31 cellular contexts compared by ENCODE assay signal in genomic region chr17:11893862-11894261, GRCh38.
DNase-seq lines count a peak whose midpoint lies in the region; ATAC-seq, FAIRE-seq and TF ChIP-seq lines count a peak whose summit lies in the region.
"Had no signal": no experiment of that assay in that cellular context is flagged by ENCODE, and none has a peak within 500 bp of the region (broad histone marks: within the 10 kb centered on the region; RNA-seq: fewer than 3 reads in every experiment).

No MANE protein-coding gene starts in this region.

- H4K20me1 ChIP-seq in K562 (replicated peaks; ENCODE audit: control insufficient read depth, insufficient read depth, low read length): no peaks in the 10 kb centered on the region
- H4K20me1 ChIP-seq in neural cell (ENCODE audit: insufficient read depth): no peaks in the 10 kb centered on the region
- H4K20me1 ChIP-seq: BLaER1; BLaER1 treated with 17β-estradiol and CSF1 and Interleukin-3, amounts not matched to agents 10 nM and 100 nM had no signal

- H3K9me3 ChIP-seq in A549 (no peaks in the 10 kb centered on the region), K562 (replicated peaks; ENCODE audit: control insufficient read depth, insufficient read depth, low read depth, low read length) (no peaks in the 10 kb centered on the region), neural cell (ENCODE audit: low read length) (no peaks in the 10 kb centered on the region)
- H3K9me3 ChIP-seq: BE2C; BLaER1; BLaER1 treated with 17β-estradiol and CSF1 and Interleukin-3, amounts not matched to agents 10 nM and 100 nM; Caco-2 had no signal

- 0 out of 5 replicates have a peak, but pooled peaks cover 0 to 3% of the 10 kb centered on the region in 2 experiments for H3K27me3 ChIP-seq in K562 (ENCODE audit: control insufficient read depth in 2 of 2, insufficient read depth in 2 of 2, low read length in 2 of 2)
- H3K27me3 ChIP-seq in neural cell (ENCODE audit: insufficient read depth, low read depth, low read length): no peaks in the 10 kb centered on the region
- H3K27me3 ChIP-seq: BE2C; BLaER1; BLaER1 treated with 17β-estradiol and CSF1 and Interleukin-3, amounts not matched to agents 10 nM and 100 nM had no signal

- TF ChIP-seq RAD21 in A549 (conservative IDR thresholded peaks at IDR 0.05 in 1 of 2, IDR thresholded peaks at IDR 0.05 in 1 of 2): no peak
- no peak for TF ChIP-seq RAD21 in K562 (CRISPR knock-in tag; conservative IDR thresholded peaks at IDR 0.05 in 1 of 2, IDR thresholded peaks at IDR 0.05 in 1 of 2)
- TF ChIP-seq RAD21 in neural cell (conservative IDR thresholded peaks at IDR 0.05): no peak

- intact Hi-C loops in K562 (cut with micrococcal nuclease): loop anchor here (10.0 kb wide), 1 partner anchor 91 kb away; no protein-coding TSS in a partner anchor

- CTCF ChIA-PET in A549 (lab: Yijun Ruan, JAX) (interaction anchor here (1.1 kb wide), 1 partner anchor 42 kb away, joined by 5 read pairs; no protein-coding TSS in a partner anchor), K562 (lab: Yijun Ruan, JAX; ENCODE audit: low intra/inter-chr PET ratio) (no interaction called here)

- TF ChIP-seq CTCF in A549 (IDR thresholded peaks at IDR 0.05): no peak
- no peak for TF ChIP-seq CTCF in K562 (IDR thresholded peaks at IDR 0.05 in 2 of 3, conservative IDR thresholded peaks at IDR 0.05 in 1 of 3; ENCODE audit: insufficient read depth in 2 of 3, low read depth in 1 of 3, low read length in 3 of 3)
- no peak for TF ChIP-seq CTCF in neural cell (IDR thresholded peaks at IDR 0.05; ENCODE audit: poor library complexity, severe bottlenecking)
- no peak for TF ChIP-seq CTCF in D721Med (IDR thresholded peaks at IDR 0.05; ENCODE audit: insufficient read depth, missing control alignments)

- H3K9me2 ChIP-seq in neural cell (ENCODE audit: insufficient read depth, low read length): no peaks in the 10 kb centered on the region

- no peak overlapping the region for H3K27ac ChIP-seq in A549
- no peak overlapping the region for H3K27ac ChIP-seq in K562 (ENCODE audit: extremely low read depth, low read depth, low read length)
- no peak overlapping the region for H3K27ac ChIP-seq in neural cell (ENCODE audit: low read length)
- H3K27ac ChIP-seq: 22Rv1; BLaER1; BLaER1 treated with 17β-estradiol and CSF1 and Interleukin-3, amounts not matched to agents 10 nM and 100 nM; C4-2B had no signal

- H3K4me3 ChIP-seq in A549 (no peak overlapping the region), K562 (no peak overlapping the region), neural cell (ENCODE audit: low read length) (no peak overlapping the region)
- H3K4me3 ChIP-seq: BLaER1; BLaER1 treated with 17β-estradiol and CSF1 and Interleukin-3, amounts not matched to agents 10 nM and 100 nM had no signal

- TF ChIP-seq POLR2A in A549 (IDR thresholded peaks at IDR 0.05; ENCODE audit: low read length) (no peak), K562 (conservative IDR thresholded peaks at IDR 0.05) (no peak)

- peak; percentile 7 for FAIRE-seq in A549 (lab: Jason Lieb, UNC)
- FAIRE-seq in K562 (lab: Jason Lieb, UNC): no peak
- no peak for FAIRE-seq in D721Med (lab: Jason Lieb, UNC)
- FAIRE-seq: A204.1 had no signal

- no peak overlapping the region for H2AFZ ChIP-seq in K562 (ENCODE audit: low read depth, low read length)
- no peak overlapping the region for H2AFZ ChIP-seq in neural cell (ENCODE audit: low read depth, low read length)

- no peaks in the 10 kb centered on the region for H3K36me3 ChIP-seq in K562 (ENCODE audit: control insufficient read depth, insufficient read depth, low read length)
- H3K36me3 ChIP-seq in neural cell (ENCODE audit: insufficient read depth, low read length): no peaks in the 10 kb centered on the region
- H3K36me3 ChIP-seq: BE2C; BLaER1; BLaER1 treated with 17β-estradiol and CSF1 and Interleukin-3, amounts not matched to agents 10 nM and 100 nM had no signal

- H3K79me2 ChIP-seq in K562 (ENCODE audit: control insufficient read depth, insufficient read depth, low read length): no peaks in the 10 kb centered on the region
- H3K79me2 ChIP-seq in neural cell (replicated peaks; ENCODE audit: insufficient read depth, low read length): no peaks in the 10 kb centered on the region

- in situ Hi-C loops in K562 (cut with MboI): no loop called here

- POLR2A ChIA-PET in A549 (lab: Yijun Ruan, JAX): no interaction called here
- POLR2A ChIA-PET in K562 (lab: Yijun Ruan, JAX): no interaction called here

- no TSS peak for BruUV-seq in K562 (replicated peaks; lab: Mats Ljungman, UMichigan)

- H3K4me2 ChIP-seq in A549: no peak overlapping the region
- H3K4me2 ChIP-seq in K562 (ENCODE audit: insufficient read depth, low read length): no peak overlapping the region
- no peak overlapping the region for H3K4me2 ChIP-seq in neural cell (ENCODE audit: low read length)
- H3K4me2 ChIP-seq: BLaER1; BLaER1 treated with 17β-estradiol and CSF1 and Interleukin-3, amounts not matched to agents 10 nM and 100 nM had no signal

- DNase-seq in A549 (ENCODE audit: low read depth in 1 of 2, low spot score in 1 of 2): no peak
- no peak for DNase-seq in K562 (ENCODE audit: extremely low read depth in 1 of 4, low spot score in 3 of 4)
- no peak for DNase-seq in D721Med (ENCODE audit: insufficient read length, low spot score)
- no peak for DNase-seq in SW480 (ENCODE audit: low spot score)
- no peak for DNase-seq in GM19238 (ENCODE audit: insufficient read length, low spot score)
- DNase-seq: 8988T; ACHN; AML-193; BE2C; C1 segment of cervical spinal cord; Caco-2; Calu3; CD4-positive, alpha-beta memory T cell; CD4-positive, alpha-beta T cell; CD4-positive, CD25-positive, alpha-beta regulatory T cell; CD8-positive, alpha-beta memory T cell; CD8-positive, alpha-beta T cell; COR-L47; DMS 273 treated with DMSO at 0.1 percent for 48 hours; DMS153; DMS53; DMS79; DMS79 treated with DMSO at 0.1 percent for 48 hours; DND-41; EL had no signal

- H3K9ac ChIP-seq in K562 (ENCODE audit: insufficient read depth in 1 of 2, low read depth in 2 of 2, low read length in 2 of 2): no peak overlapping the region
- H3K9ac ChIP-seq in neural cell (ENCODE audit: low read length): no peak overlapping the region
- H3K9ac ChIP-seq: BLaER1; BLaER1 treated with 17β-estradiol and CSF1 and Interleukin-3, amounts not matched to agents 10 nM and 100 nM had no signal

- 56% methylated on average over 4 of the region's 4 CpGs for WGBS in A549 (ENCODE audit: missing lambda C conversion rate)
- WGBS in K562 (ENCODE audit: insufficient coverage, low coverage, missing lambda C conversion rate): 26% methylated on average over 4 of the region's 4 CpGs

- H3K9me1 ChIP-seq in K562 (ENCODE audit: control insufficient read depth, insufficient read depth, low read length): no peaks in the 10 kb centered on the region

- no peaks in the 10 kb centered on the region for H3K4me1 ChIP-seq in A549
- no peaks in the 10 kb centered on the region for H3K4me1 ChIP-seq in K562 (replicated peaks in 1 of 2; ENCODE audit: control insufficient read depth in 2 of 2, insufficient read depth in 2 of 2, low read length in 2 of 2)
- H3K4me1 ChIP-seq: BE2C; BLaER1; BLaER1 treated with 17β-estradiol and CSF1 and Interleukin-3, amounts not matched to agents 10 nM and 100 nM; Caco-2 had no signal

- TF ChIP-seq EP300 in A549 (IDR thresholded peaks at IDR 0.05): no peak
- no peak for TF ChIP-seq EP300 in K562 (IDR thresholded peaks at IDR 0.05; ENCODE audit: low read length)
- TF ChIP-seq EP300 in neural cell (conservative IDR thresholded peaks at IDR 0.05; ENCODE audit: poor library complexity, severe bottlenecking): peak; percentile 93

- ATAC-seq in A549 (no peak), K562 (no peak)
- ATAC-seq: CD8-positive, alpha-beta T cell had no signal

- H3F3A ChIP-seq in neural cell (ENCODE audit: insufficient read depth, low read length, poor library complexity, severe bottlenecking): no peaks in the 10 kb centered on the region

TF ChIP-seq in A549, 52 proteins besides CTCF, POLR2A, EP300 and RAD21:
- no peak for TF ChIP-seq MYC (IDR thresholded peaks at IDR 0.05; ENCODE audit: borderline replicate concordance, low read length)
TF ChIP-seq in A549: peak in this region for 0.

TF ChIP-seq in K562, 482 proteins besides CTCF, POLR2A, EP300 and RAD21 (continues in another document):
- TF ChIP-seq SREBF2 (CRISPR knock-in tag; IDR thresholded peaks at IDR 0.05) (no peak), CBX5 (IDR thresholded peaks at IDR 0.05; ENCODE audit: borderline replicate concordance, low read depth) (no peak), POU5F1 (IDR thresholded peaks at IDR 0.05; ENCODE audit: borderline replicate concordance, low read depth, low read length, partially characterized antibody) (no peak), MEIS2 (IDR thresholded peaks at IDR 0.05; ENCODE audit: partially characterized antibody) (peak; percentile 44), CHD2 (IDR thresholded peaks at IDR 0.05; ENCODE audit: low read depth, low read length) (no peak), ASH1L (IDR thresholded peaks at IDR 0.05; ENCODE audit: borderline replicate concordance, low read depth, partially characterized antibody) (no peak)

TF ChIP-seq in neural cell, 6 proteins besides CTCF, POLR2A, EP300 and RAD21:
- TF ChIP-seq POLR2AphosphoS5 (IDR thresholded peaks at IDR 0.05): peak; percentile 77
- no peak for TF ChIP-seq SMC3 (conservative IDR thresholded peaks at IDR 0.05; ENCODE audit: poor library complexity)
- TF ChIP-seq EZH2 (IDR thresholded peaks at IDR 0.05; ENCODE audit: borderline replicate concordance, insufficient read depth, low read length, poor library complexity, severe bottlenecking): no peak
- no peak for TF ChIP-seq REST (IDR thresholded peaks at IDR 0.05; ENCODE audit: borderline replicate concordance)
